ENCODE assay signal across 14 cellular contexts in the genomic region with DNA sequence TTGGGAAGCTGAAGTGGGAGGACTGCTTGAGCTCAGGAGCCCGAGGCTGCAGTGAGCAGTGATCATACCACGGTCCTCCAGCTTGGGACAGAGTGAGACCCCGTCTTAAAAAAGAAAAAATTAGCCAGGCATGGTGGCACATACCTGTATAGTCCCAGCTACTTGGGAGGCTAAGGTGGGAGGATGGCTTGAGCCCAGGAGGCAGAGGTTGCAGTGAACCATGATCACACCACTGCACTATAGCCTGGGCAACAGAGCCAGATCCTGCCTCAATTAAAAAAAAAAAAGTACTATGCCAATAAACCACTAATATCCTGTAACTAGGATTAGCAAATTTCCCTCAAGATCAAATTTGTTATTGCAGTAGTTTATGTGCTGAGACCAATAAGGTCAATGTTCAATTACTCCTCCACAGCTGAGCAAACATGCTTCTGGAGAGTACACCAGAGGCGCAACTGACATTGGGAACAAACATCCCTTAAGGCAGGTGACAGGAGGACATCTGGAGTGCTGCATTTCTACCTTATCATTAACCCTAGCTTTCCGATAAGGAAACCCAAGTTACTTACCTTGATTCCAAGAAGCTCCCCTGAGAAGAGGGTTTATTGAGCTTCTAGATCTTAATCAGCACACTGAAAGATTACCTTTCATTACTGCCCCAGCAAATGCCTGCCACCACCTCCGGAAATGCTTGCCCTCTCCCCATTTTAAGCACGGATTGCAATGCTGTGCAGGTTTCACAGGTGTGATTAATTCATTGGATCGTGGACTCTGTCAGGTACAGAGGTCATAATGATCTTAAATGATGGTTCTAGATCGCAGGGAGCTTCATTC. TPM values are rescaled to one million over a fixed set of nuclear protein-coding genes. Genes with fewer than 3 reads are reported as not detected.
A peak's percentile ranks its signal among the peaks of the same experiment; 100 is the strongest.
DNase-seq lines count a peak whose midpoint lies in the region; ATAC-seq, FAIRE-seq and TF ChIP-seq lines count a peak whose summit lies in the region.
"Had no signal": no experiment of that assay in that cellular context is flagged by ENCODE, and none has a peak within 500 bp of the region (broad histone marks: within the 10 kb centered on the region; RNA-seq: fewer than 3 reads in every experiment).

No MANE protein-coding gene starts in this region.

- H3K27ac ChIP-seq in pancreas = peak overlapping the region; percentile 9 to 74 (median 56)

- WGBS in pancreas, 2 donors = 37 to 38% methylated on average over 9 of the region's 9 CpGs

- no peaks in the 10 kb centered on the region for H3K9me3 Mint-ChIP-seq in activated naive CD8-positive, alpha-beta T cell treated with anti-CD3 and anti-CD28 coated beads, Interleukin-2, amount 10 ng/mL, durations not matched to agents 7 days and 5 days
- H3K9me3 Mint-ChIP-seq: naive B cell had no signal

- no peaks in the 10 kb centered on the region for H3K27me3 Mint-ChIP-seq in activated naive CD8-positive, alpha-beta T cell treated with anti-CD3 and anti-CD28 coated beads, Interleukin-2, amount 10 ng/mL, durations not matched to agents 7 days and 5 days
- H3K27me3 Mint-ChIP-seq: naive B cell had no signal

- no peaks in the 10 kb centered on the region for H3K27me3 ChIP-seq in pancreas

- H3K4me3 ChIP-seq in pancreas = no peak overlapping the region

- POLR2A ChIA-PET in activated naive CD8-positive, alpha-beta T cell treated with anti-CD3 and anti-CD28 coated beads, Interleukin-2, amount 10 ng/mL, durations not matched to agents 7 days and 5 days (lab: Charles Lee) = interaction anchor here (0.7 kb wide), 1 partner anchor 30 kb away, joined by 3 read pairs; no protein-coding TSS in a partner anchor

- TF ChIP-seq CTCF in pancreas (IDR thresholded peaks at IDR 0.05) = no peak

- peaks cover 44% of the 10 kb centered on the region for H3K4me1 Mint-ChIP-seq in activated naive CD8-positive, alpha-beta T cell treated with anti-CD3 and anti-CD28 coated beads, Interleukin-2, amount 10 ng/mL, durations not matched to agents 7 days and 5 days

- ATAC-seq in activated naive CD8-positive, alpha-beta T cell treated with anti-CD3 and anti-CD28 coated beads, Interleukin-2, amount 10 ng/mL, durations not matched to agents 7 days and 5 days (ENCODE audit: low read depth) = no peak
- ATAC-seq in pancreas = peak; percentile 69 to 80 (median 74)
- no peak for ATAC-seq in HG03378 (IDR thresholded peaks at IDR 0.05; ENCODE audit: unreplicated experiment)

- peaks cover 23% of the 10 kb centered on the region for H3K36me3 Mint-ChIP-seq in activated naive CD8-positive, alpha-beta T cell treated with anti-CD3 and anti-CD28 coated beads, Interleukin-2, amount 10 ng/mL, durations not matched to agents 7 days and 5 days
- H3K36me3 Mint-ChIP-seq: naive B cell had no signal

- peaks cover 64 to 85% (median 73%) of the 10 kb centered on the region in 3 donors for H3K4me1 ChIP-seq in pancreas

- H3K27ac Mint-ChIP-seq in activated naive CD8-positive, alpha-beta T cell treated with anti-CD3 and anti-CD28 coated beads, Interleukin-2, amount 10 ng/mL, durations not matched to agents 7 days and 5 days = peak overlapping the region; percentile 46

- peak; percentile 3 for DNase-seq in NCI-H1105 treated with DMSO at 0.1 percent for 48 hours (lab: John Stamatoyannopoulos, UW)
- DNase-seq in NCI-H1105 (lab: John Stamatoyannopoulos, UW) = no peak
- peak; percentile 77 for DNase-seq in NCI-H2196 (lab: John Stamatoyannopoulos, UW; ENCODE audit: unreplicated experiment)
- DNase-seq in activated naive CD8-positive, alpha-beta T cell treated with anti-CD3 and anti-CD28 coated beads, Interleukin-2, amount 10 ng/mL, durations not matched to agents 7 days and 5 days = no peak
- peak in 3 of 6 donors; percentile 75 to 84 (median 82) for DNase-seq in pancreas
- no peak for DNase-seq in NCI-H524 treated with DMSO at 0.1 percent for 48 hours (lab: John Stamatoyannopoulos, UW)
- no peak for DNase-seq in stimulated activated CD4-positive, alpha-beta T cell treated with anti-CD3 and anti-CD28 coated beads, Interleukin-2, amount 100 ng/mL, for 24 hours
- DNase-seq: 8988T; activated CD4-positive, CD25-positive, alpha-beta regulatory T cell treated with anti-CD3 and anti-CD28 coated beads, Interleukin-2, amount 50 U/mL, for 72 hours; Calu3; naive B cell; NCI-H1694 had no signal

- FAIRE-seq in pancreas (lab: Jason Lieb, UNC) = no peak
- FAIRE-seq: endothelial cell of umbilical vein had no signal

- H3K4me3 Mint-ChIP-seq in activated naive CD8-positive, alpha-beta T cell treated with anti-CD3 and anti-CD28 coated beads, Interleukin-2, amount 10 ng/mL, durations not matched to agents 7 days and 5 days = no peak overlapping the region
- H3K4me3 Mint-ChIP-seq: naive B cell had no signal

- H3K36me3 ChIP-seq in pancreas = no peaks in the 10 kb centered on the region

- no peaks in the 10 kb centered on the region for H3K9me3 ChIP-seq in pancreas

- intact Hi-C loops in pancreas (cut with DNase I) = no loop called here

RNA-seq across cellular contexts. Expression of gene MGAT4A, which starts 26.2 kb away (rescaled TPM):
- 100 to 1,000 TPM; 124 to 152 TPM for total RNA-seq in activated naive CD8-positive, alpha-beta T cell treated with anti-CD3 and anti-CD28 coated beads, Interleukin-2, amount 10 ng/mL, durations not matched to agents 7 days and 5 days
- 10 to 100 TPM; 56.0 to 72.1 (median 59.4) TPM for total RNA-seq in pancreas
- polyA plus RNA-seq in pancreas = 10 to 100 TPM; 14.1 to 21.0 TPM

Comparison
In these comparisons a context has a peak if more than half of its experiments do, and no peak if none do; other contexts are left out.
1. DNase-seq: peak in NCI-H1105 treated with DMSO at 0.1 percent for 48 hours (single experiment) and NCI-H2196 (single experiment); none in NCI-H1105 (single experiment), activated naive CD8-positive, alpha-beta T cell treated with anti-CD3 and anti-CD28 coated beads, Interleukin-2, amount 10 ng/mL, durations not matched to agents 7 days and 5 days (single experiment), NCI-H524 treated with DMSO at 0.1 percent for 48 hours (single experiment) and stimulated activated CD4-positive, alpha-beta T cell treated with anti-CD3 and anti-CD28 coated beads, Interleukin-2, amount 100 ng/mL, for 24 hours (0 of 2).
2. ATAC-seq: peak in pancreas (4 of 4); none in activated naive CD8-positive, alpha-beta T cell treated with anti-CD3 and anti-CD28 coated beads, Interleukin-2, amount 10 ng/mL, durations not matched to agents 7 days and 5 days (single experiment) and HG03378 (single experiment).